ENCODE assay signal across 17 cellular contexts in the genomic region with DNA sequence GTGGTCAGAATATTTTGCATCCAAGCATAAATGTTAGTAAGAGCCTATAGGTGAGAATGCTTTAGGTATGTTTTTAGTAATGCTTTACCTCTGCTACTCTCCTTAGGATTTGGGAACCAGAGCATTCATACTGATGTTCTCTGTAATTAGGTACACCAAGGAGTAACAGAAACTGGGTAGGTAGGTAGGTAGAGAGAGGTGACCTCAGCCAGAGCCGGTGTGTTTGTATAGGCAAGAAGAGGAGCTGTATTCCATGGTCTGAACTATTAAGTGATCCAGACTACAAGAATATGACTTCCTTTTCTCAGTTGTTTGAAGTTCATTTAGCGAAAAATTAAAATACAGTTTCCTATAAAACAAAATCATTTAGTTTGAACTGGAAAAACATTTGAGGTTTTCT.
"Had no signal": no experiment of that assay in that cellular context is flagged by ENCODE, and none has a peak within 500 bp of the region (broad histone marks: within the 10 kb centered on the region; RNA-seq: fewer than 3 reads in every experiment).

No MANE protein-coding gene starts in this region.

- H3K4me3 Mint-ChIP-seq: activated naive CD8-positive, alpha-beta T cell treated with anti-CD3 and anti-CD28 coated beads for 36 hours; activated T-cell treated with anti-CD3 and anti-CD28 coated beads, Interleukin-2, amount 50 U/mL, for 24 hours; immature natural killer cell; naive thymus-derived CD8-positive, alpha-beta T cell; stimulated activated naive CD8-positive, alpha-beta T cell treated with anti-CD3 and anti-CD28 coated beads, Interleukin-15, amount 100 ng/mL, for 72 hours had no signal

- H3K9me3 Mint-ChIP-seq: activated naive CD8-positive, alpha-beta T cell treated with anti-CD3 and anti-CD28 coated beads for 36 hours; activated T-cell treated with anti-CD3 and anti-CD28 coated beads, Interleukin-2, amount 50 U/mL, for 24 hours; immature natural killer cell; naive thymus-derived CD8-positive, alpha-beta T cell; stimulated activated naive CD8-positive, alpha-beta T cell treated with anti-CD3 and anti-CD28 coated beads, Interleukin-15, amount 100 ng/mL, for 72 hours had no signal

- H3K27me3 Mint-ChIP-seq: activated naive CD8-positive, alpha-beta T cell treated with anti-CD3 and anti-CD28 coated beads for 36 hours; activated T-cell treated with anti-CD3 and anti-CD28 coated beads, Interleukin-2, amount 50 U/mL, for 24 hours; naive thymus-derived CD8-positive, alpha-beta T cell; stimulated activated naive CD8-positive, alpha-beta T cell treated with anti-CD3 and anti-CD28 coated beads, Interleukin-15, amount 100 ng/mL, for 72 hours had no signal

- FAIRE-seq: endometrium had no signal

- H3K4me1 ChIP-seq: psoas muscle had no signal

- DNase-seq: activated CD4-positive, alpha-beta T cell treated with anti-CD3 and anti-CD28 coated beads, Interleukin-2, amount 50 U/mL, for 4 hours; activated CD4-positive, CD25-positive, alpha-beta regulatory T cell treated with anti-CD3 and anti-CD28 coated beads, Interleukin-2, amount 50 U/mL, for 72 hours; activated effector memory CD4-positive, alpha-beta T cell treated with anti-CD3 and anti-CD28 coated beads, Interleukin-2, amount 50 U/mL, for 16 hours; activated naive CD8-positive, alpha-beta T cell treated with anti-CD3 and anti-CD28 coated beads for 36 hours; activated T-cell treated with anti-CD3 and anti-CD28 coated beads, Interleukin-2, amount 50 U/mL, for 24 hours; brain microvascular endothelial cell; foreskin fibroblast; immature natural killer cell; mammary epithelial cell; naive thymus-derived CD8-positive, alpha-beta T cell; occipital lobe; psoas muscle; stimulated activated CD4-positive, alpha-beta T cell treated with anti-CD3 and anti-CD28 coated beads, Interleukin-4, amount 100 ng/mL, for 1 hour; stimulated activated CD8-positive, alpha-beta memory T cell treated with anti-CD3 and anti-CD28 coated beads, Interleukin-4, amount 100 ng/mL, for 48 hours; stimulated activated naive CD8-positive, alpha-beta T cell treated with anti-CD3 and anti-CD28 coated beads, Interleukin-15, amount 100 ng/mL, for 72 hours had no signal

- H3K36me3 ChIP-seq: brain microvascular endothelial cell had no signal

- H3K27me3 ChIP-seq: brain microvascular endothelial cell had no signal

- ATAC-seq: esophagus mucosa; naive thymus-derived CD8-positive, alpha-beta T cell; psoas muscle; stimulated activated naive CD8-positive, alpha-beta T cell treated with anti-CD3 and anti-CD28 coated beads, Interleukin-15, amount 100 ng/mL, for 72 hours had no signal

- H3K27ac ChIP-seq: brain microvascular endothelial cell, psoas muscle had no signal

- H3K4me1 Mint-ChIP-seq: activated naive CD8-positive, alpha-beta T cell treated with anti-CD3 and anti-CD28 coated beads for 36 hours; immature natural killer cell; stimulated activated naive CD8-positive, alpha-beta T cell treated with anti-CD3 and anti-CD28 coated beads, Interleukin-15, amount 100 ng/mL, for 72 hours had no signal

- H3K27ac Mint-ChIP-seq: activated naive CD8-positive, alpha-beta T cell treated with anti-CD3 and anti-CD28 coated beads for 36 hours; activated T-cell treated with anti-CD3 and anti-CD28 coated beads, Interleukin-2, amount 50 U/mL, for 24 hours; immature natural killer cell; naive thymus-derived CD8-positive, alpha-beta T cell; stimulated activated naive CD8-positive, alpha-beta T cell treated with anti-CD3 and anti-CD28 coated beads, Interleukin-15, amount 100 ng/mL, for 72 hours had no signal

- H3K9me3 ChIP-seq: psoas muscle had no signal

- H3K4me3 ChIP-seq: psoas muscle had no signal
